1 cellular context compared by ENCODE assay signal in the genomic region with DNA sequence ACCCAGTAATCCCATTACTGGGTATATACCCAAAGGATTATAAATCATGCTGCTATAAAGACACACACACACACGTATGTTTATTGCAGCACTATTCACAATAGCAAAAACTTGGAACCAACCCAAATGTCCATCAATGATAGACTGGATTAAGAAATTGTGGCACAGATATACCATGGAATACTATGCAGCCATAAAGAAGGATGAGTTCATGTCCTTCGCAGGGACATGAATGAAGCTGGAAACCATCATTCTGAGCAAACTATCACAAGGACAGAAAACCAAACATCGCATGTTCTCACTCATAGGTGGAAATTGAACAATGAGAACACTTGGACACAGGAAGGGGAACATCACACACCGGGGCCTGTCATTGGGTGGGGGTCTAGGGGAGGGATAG. TPM values are rescaled to one million over a fixed set of nuclear protein-coding genes. Genes with fewer than 3 reads are reported as not detected.
"Had no signal": no experiment of that assay in that cellular context is flagged by ENCODE, and none has a peak within 500 bp of the region (broad histone marks: within the 10 kb centered on the region; RNA-seq: fewer than 3 reads in every experiment).

No MANE protein-coding gene starts in this region.

RNA-seq across cellular contexts. Expression of a gene that starts 54.6 kb away (rescaled TPM):
- total RNA-seq: naive thymus-derived CD8-positive, alpha-beta T cell had no signal
